In the genomic region with DNA sequence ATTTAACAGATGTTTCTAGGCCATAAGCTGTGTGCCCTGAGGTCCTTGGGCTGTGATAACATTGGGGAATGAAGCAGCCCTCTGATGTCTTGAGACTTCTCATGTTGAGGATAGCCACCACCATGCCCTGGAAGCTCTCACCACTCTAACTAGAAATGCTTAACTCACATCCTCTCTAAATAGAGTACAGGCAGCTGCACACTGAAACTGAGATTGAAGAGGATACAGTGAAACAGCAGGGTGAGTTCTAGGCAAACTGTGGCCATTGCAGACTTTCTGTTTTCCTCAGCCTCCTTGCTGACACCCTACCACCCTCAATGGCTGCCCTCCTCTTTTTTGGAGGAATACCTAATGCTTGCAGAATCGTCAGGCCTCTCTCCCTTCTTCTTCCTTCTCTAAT, we compare ENCODE assay signal across 24 cellular contexts. TPM values are rescaled to one million over a fixed set of nuclear protein-coding genes. Genes with fewer than 3 reads are reported as not detected.
A peak's percentile ranks its signal among the peaks of the same experiment; 100 is the strongest.
DNase-seq lines count a peak whose midpoint lies in the region; ATAC-seq, FAIRE-seq and TF ChIP-seq lines count a peak whose summit lies in the region.
"Had no signal": no experiment of that assay in that cellular context is flagged by ENCODE, and none has a peak within 500 bp of the region (broad histone marks: within the 10 kb centered on the region; RNA-seq: fewer than 3 reads in every experiment).

No MANE protein-coding gene starts in this region.

- CTCF ChIA-PET in GM12878 (lab: Yijun Ruan, JAX) = interaction anchor here (0.7 to 14.3 kb wide), 6 partner anchors 9 to 754 kb away, joined by 3 to 565 read pairs (median 3); no protein-coding TSS in a partner anchor

- no peaks in the 10 kb centered on the region for H3K79me2 ChIP-seq in GM12878 (ENCODE audit: control insufficient read depth, insufficient read depth, low read length)

- no peaks in the 10 kb centered on the region for H3K9me3 ChIP-seq in GM12878 (replicated peaks; ENCODE audit: control insufficient read depth, insufficient read depth, low read length)
- H3K9me3 ChIP-seq: left ventricle myocardium inferior, neutrophil, right atrium auricular region, tibial artery had no signal

- H3K9ac ChIP-seq in GM12878 (ENCODE audit: control insufficient read depth, insufficient read depth, low read length) = no peak overlapping the region

- intact Hi-C loops in GM12878 (cut with micrococcal nuclease; ENCODE audit: unreplicated experiment) = no loop called here

- ATAC-seq in GM19324 (IDR thresholded peaks at IDR 0.05; ENCODE audit: low FRiP score, unreplicated experiment) (peak; percentile 74), GM21529 (IDR thresholded peaks at IDR 0.05; ENCODE audit: unreplicated experiment) (peak; percentile 89), HG03103 (IDR thresholded peaks at IDR 0.05; ENCODE audit: low read depth, unreplicated experiment) (peak; percentile 54), GM12878 (peak; percentile 85), esophagus mucosa (no peak)
- ATAC-seq: stimulated activated memory B cell treated with anti-CD40 and anti-IgM and Interleukin-4, amounts not matched to agents 10 μg/mL and 1 μg/mL and 100 μg/mL, for 72 hours had no signal

- no peak overlapping the region for H3K4me3 ChIP-seq in GM12878
- H3K4me3 ChIP-seq: left ventricle myocardium inferior, right atrium auricular region, tibial artery had no signal

- RAD21 ChIA-PET in GM12878 (lab: Charles Lee; ENCODE audit: unreplicated experiment) = interaction anchor here (2.2 to 13.5 kb wide), 2 partner anchors 9 to 204 kb away, joined by 6 to 302 read pairs; no protein-coding TSS in a partner anchor

- POLR2A ChIA-PET in GM12878 (lab: Charles Lee) = interaction anchor here (0.6 kb wide), 1 partner anchor 299 kb away, joined by 3 read pairs; no protein-coding TSS in a partner anchor

- H2AFZ ChIP-seq in GM12878 (ENCODE audit: control insufficient read depth, low read depth, low read length) = no peak overlapping the region

- no peak for TF ChIP-seq CTCF in GM12878 (IDR thresholded peaks at IDR 0.05 in 2 of 3, conservative IDR thresholded peaks at IDR 0.05 in 1 of 3; ENCODE audit: control insufficient read depth in 2 of 3, extremely low read depth in 1 of 3, insufficient read depth in 1 of 3, low read depth in 3 of 3, low read length in 3 of 3)

- DNase-seq in GM12878 (ENCODE audit: low read depth, low spot score) = no peak
- DNase-seq in NCI-H1092 treated with DMSO at 0.1 percent for 48 hours (lab: John Stamatoyannopoulos, UW) = no peak
- DNase-seq in NCI-H2081 (lab: John Stamatoyannopoulos, UW) = no peak
- DNase-seq in NCI-H1436 treated with DMSO at 0.1 percent for 48 hours (lab: John Stamatoyannopoulos, UW) = no peak
- DNase-seq: activated CD4-positive, alpha-beta T cell treated with anti-CD3 and anti-CD28 coated beads, Interleukin-2, amount 50 U/mL, for 4 hours; activated naive CD4-positive, alpha-beta T cell treated with Interleukin-2 at 50 U/mL for 16 hours; AML-193; aorta; COR-L47; effector CD8-positive, alpha-beta T cell; glutamatergic neuron; left ventricle myocardium inferior; NCI-H2029; NCI-H510A; Right ventricle myocardium superior; T-helper 1 cell; tibial artery had no signal

- H3K36me3 ChIP-seq in GM12878 (ENCODE audit: control insufficient read depth in 2 of 2, insufficient read depth in 2 of 2, low read length in 1 of 2) = no peaks in the 10 kb centered on the region
- H3K36me3 ChIP-seq: left ventricle myocardium inferior, neutrophil, right atrium auricular region, tibial artery had no signal

- TF ChIP-seq POLR2A in GM12878 (IDR thresholded peaks at IDR 0.05; ENCODE audit: low read depth, low read length) = no peak

- no TSS peak for BruUV-seq in GM12878 (replicated peaks; lab: Mats Ljungman, UMichigan)

- SMC1A ChIA-PET in GM12878 (lab: Charles Lee; ENCODE audit: uncharacterized antibody, unreplicated experiment) = interaction anchor here (1.0 to 15.3 kb wide), 6 partner anchors 10 to 211 kb away, joined by 3 to 415 read pairs (median 18); no protein-coding TSS in a partner anchor

- 0% methylated on average over 1 of the region's 1 CpG for WGBS in GM12878 (ENCODE audit: insufficient coverage, insufficient replicate concordance, low lambda C conversion rate, missing lambda C conversion rate)

- no peaks in the 10 kb centered on the region for H3K27me3 ChIP-seq in GM12878 (replicated peaks in 1 of 2; ENCODE audit: control insufficient read depth in 2 of 2, insufficient read depth in 2 of 2, low read length in 1 of 2)
- H3K27me3 ChIP-seq: neutrophil, right atrium auricular region, tibial artery had no signal

- H3K4me1 ChIP-seq in GM12878 (ENCODE audit: control insufficient read depth, insufficient read depth, low read length) = no peaks in the 10 kb centered on the region
- H3K4me1 ChIP-seq: left ventricle myocardium inferior, right atrium auricular region, tibial artery had no signal

- no peak for TF ChIP-seq RAD21 in GM12878 (IDR thresholded peaks at IDR 0.05; ENCODE audit: insufficient read depth, low read depth, low read length)

- no peak overlapping the region for H3K27ac ChIP-seq in GM12878 (ENCODE audit: control insufficient read depth, insufficient read depth)
- H3K27ac ChIP-seq: left ventricle myocardium inferior, neutrophil, right atrium auricular region, tibial artery had no signal

- no peaks in the 10 kb centered on the region for H4K20me1 ChIP-seq in GM12878 (ENCODE audit: control insufficient read depth, insufficient read depth)

- in situ Hi-C loops in GM12878 (cut with MboI) = loop anchor here (5.0 kb wide), 1 partner anchor 1059 kb away; no protein-coding TSS in a partner anchor

- FAIRE-seq in GM12878 (lab: Jason Lieb, UNC) = peak; percentile 77

- TF ChIP-seq EP300 in GM12878 (IDR thresholded peaks at IDR 0.05; ENCODE audit: borderline replicate concordance in 1 of 2, control insufficient read depth in 1 of 2, low read depth in 2 of 2, low read length in 2 of 2) = no peak

- H3K4me2 ChIP-seq in GM12878 (ENCODE audit: control insufficient read depth, insufficient read depth) = no peak overlapping the region

TF ChIP-seq in GM12878, 131 proteins besides CTCF, POLR2A, EP300 and RAD21 (continues in another document):
- TF ChIP-seq CHD2 (IDR thresholded peaks at IDR 0.05; ENCODE audit: borderline replicate concordance, low read depth, low read length) = no peak

RNA-seq across cellular contexts. Expression of a gene that starts 22.4 kb away (rescaled TPM):
- 128 and 152 TPM in 2 replicates for total RNA-seq in GM12878 (2013; cell fraction: nucleolus; rRNA removed)
- total RNA-seq in GM12878 (2014; rRNA removed) (27.7 and 35.5 TPM in 2 replicates), GM12878 (2014; rRNA removed; fragmentation: Illumina TruSeq; extraction: Trizol) (33.6 and 39.4 TPM in 2 replicates), GM12878 (2021) (32.2 and 36.7 TPM in 2 replicates), esophagus mucosa (16.9 TPM)
- 6.1 TPM for polyA plus RNA-seq in GM12878 (2011; ENCODE audit: low read depth)
- polyA plus RNA-seq in GM12878 (2011; rRNA removed) (29.7 and 41.4 TPM in 2 replicates), GM12878 (2014; fragmentation: Illumina TruSeq; extraction: Trizol) (30.7 and 37.6 TPM in 2 replicates), GM12878 (2014; fragmentation: Nextera tagmentation; extraction: Ambion mirVana) (10 to 100 TPM; 22.5 to 24.9 TPM), GM12878 (2014; rRNA removed) (21.3 and 29.5 TPM in 2 replicates), GM12878 (2016; fragmentation: Nextera tagmentation; extraction: Ambion mirVana) (10 to 100 TPM; 28.9 to 33.8 TPM)
- 16.4 and 17.3 TPM in 2 replicates for polyA plus RNA-seq in GM12878 (2011; cell fraction: cytosol; rRNA removed)
- 49.5 and 59.6 TPM in 2 replicates for polyA plus RNA-seq in GM12878 (2011; cell fraction: nucleus; rRNA removed)
- 11.6 and 15.5 TPM in 2 replicates for polyA plus RNA-seq in GM12878 (2012)
- 39.0 and 45.1 TPM in 2 replicates for polyA minus RNA-seq in GM12878 (2011; rRNA and poly(A)+ RNA removed)
- polyA minus RNA-seq in GM12878 (2011; cell fraction: cytosol; rRNA and poly(A)+ RNA removed) = 9.9 and 11.7 TPM in 2 replicates
- polyA minus RNA-seq in GM12878 (2011; cell fraction: nucleus; rRNA and poly(A)+ RNA removed) = 64.8 and 81.9 TPM in 2 replicates

RNA-seq across cellular contexts. Expression of a gene that starts 22.5 kb away (rescaled TPM):
- total RNA-seq in GM12878 (2013; cell fraction: nucleolus; rRNA removed) = 89.7 and 110 TPM in 2 replicates
- total RNA-seq in GM12878 (2014; rRNA removed) (23.7 and 28.4 TPM in 2 replicates), GM12878 (2014; rRNA removed; fragmentation: Illumina TruSeq; extraction: Trizol) (17.3 and 18.2 TPM in 2 replicates), GM12878 (2021) (12.8 and 13.3 TPM in 2 replicates), esophagus mucosa (12.9 TPM)
- polyA plus RNA-seq in GM12878 (2011; ENCODE audit: low read depth) = 8.2 TPM
- polyA plus RNA-seq in GM12878 (2011; rRNA removed) (47.1 and 77.2 TPM in 2 replicates), GM12878 (2014; fragmentation: Illumina TruSeq; extraction: Trizol) (12.3 and 15.1 TPM in 2 replicates), GM12878 (2014; fragmentation: Nextera tagmentation; extraction: Ambion mirVana) (10 to 100 TPM; 19.4 to 31.3 TPM), GM12878 (2014; rRNA removed) (15.1 and 20.2 TPM in 2 replicates), GM12878 (2016; fragmentation: Nextera tagmentation; extraction: Ambion mirVana) (10 to 100 TPM; 30.2 to 32.6 TPM)
- polyA plus RNA-seq in GM12878 (2011; cell fraction: cytosol; rRNA removed) = 11.7 and 11.8 TPM in 2 replicates
- polyA plus RNA-seq in GM12878 (2011; cell fraction: nucleus; rRNA removed) = 57.5 and 76.8 TPM in 2 replicates
- 15.3 and 24.4 TPM in 2 replicates for polyA plus RNA-seq in GM12878 (2012)
- 9.8 and 15.6 TPM in 2 replicates for polyA minus RNA-seq in GM12878 (2011; rRNA and poly(A)+ RNA removed)
- 3.5 and 11.3 TPM in 2 replicates for polyA minus RNA-seq in GM12878 (2011; cell fraction: cytosol; rRNA and poly(A)+ RNA removed)
- 27.6 and 31.1 TPM in 2 replicates for polyA minus RNA-seq in GM12878 (2011; cell fraction: nucleus; rRNA and poly(A)+ RNA removed)

RNA-seq across cellular contexts. Expression of a gene that starts 38.1 kb away (rescaled TPM):
- total RNA-seq in GM12878 (2013; cell fraction: nucleolus; rRNA removed) = 26.1 TPM in 2 replicates
- 0.23 and 0.38 TPM in 2 replicates for total RNA-seq in GM12878 (2014; rRNA removed)
- total RNA-seq in GM12878 (2014; rRNA removed; fragmentation: Illumina TruSeq; extraction: Trizol) = 0.18 and 0.22 TPM in 2 replicates
- 0.15 and 0.19 TPM in 2 replicates for total RNA-seq in GM12878 (2021)
- 0.34 TPM for polyA plus RNA-seq in GM12878 (2011; ENCODE audit: low read depth)
- 0.72 TPM in 2 replicates for polyA plus RNA-seq in GM12878 (2011; rRNA removed)
- polyA plus RNA-seq in GM12878 (2011; cell fraction: cytosol; rRNA removed) = 0.48 and 0.50 TPM in 2 replicates
- 1.4 and 1.6 TPM in 2 replicates for polyA plus RNA-seq in GM12878 (2011; cell fraction: nucleus; rRNA removed)
- 0.31 and 0.81 TPM in 2 replicates for polyA plus RNA-seq in GM12878 (2012)
- 0.10 and 0.54 TPM in 2 replicates for polyA plus RNA-seq in GM12878 (2014; fragmentation: Illumina TruSeq; extraction: Trizol)
- not detected for polyA plus RNA-seq in GM12878 (2014; fragmentation: Nextera tagmentation; extraction: Ambion mirVana)
- 0.10 and 0.16 TPM in 2 replicates for polyA plus RNA-seq in GM12878 (2014; rRNA removed)
- polyA plus RNA-seq in GM12878 (2016; fragmentation: Nextera tagmentation; extraction: Ambion mirVana) = under 1 TPM; 0.43 to 0.60 TPM
- polyA minus RNA-seq in GM12878 (2011; rRNA and poly(A)+ RNA removed) = 3.4 and 3.7 TPM in 2 replicates
- polyA minus RNA-seq in GM12878 (2011; cell fraction: cytosol; rRNA and poly(A)+ RNA removed) = 0.83 and 2.7 TPM in 2 replicates
- polyA minus RNA-seq in GM12878 (2011; cell fraction: nucleus; rRNA and poly(A)+ RNA removed) = 5.8 and 7.5 TPM in 2 replicates
- total RNA-seq in esophagus mucosa = 7.8 TPM
